16 cellular contexts compared by ENCODE assay signal in genomic region chr17:2871720-2872119, GRCh38.
DNase-seq lines count a peak whose midpoint lies in the region; ATAC-seq and TF ChIP-seq lines count a peak whose summit lies in the region.
"Had no signal": no experiment of that assay in that cellular context is flagged by ENCODE, and none has a peak within 500 bp of the region (broad histone marks: within the 10 kb centered on the region; RNA-seq: fewer than 3 reads in every experiment).

No MANE protein-coding gene starts in this region.

- WGBS in IMR-90 (ENCODE audit: extremely low coverage in 2 of 2, insufficient read length in 1 of 2), 2 experiments, result 72% methylated on average over 6 of the region's 9 CpGs; no CpG with 5 or more reads in 1 of the 2 experiments
- no CpG with 5 or more reads among the region's 9 CpGs for WGBS in mesendoderm (ENCODE audit: extremely low coverage, insufficient coverage, low lambda C conversion rate)
- WGBS in esophagus squamous epithelium, 2 donors, result 39 to 63% methylated on average over 8 to 9 of the region's 9 CpGs

- H3K4me3 ChIP-seq in Caco-2 (ENCODE audit: low read depth, low read length) (no peak overlapping the region), IMR-90 (ENCODE audit: insufficient read depth, low read depth, low read length) (no peak overlapping the region), mesendoderm (ENCODE audit: low read length) (no peak overlapping the region), esophagus squamous epithelium (no peak overlapping the region)

- H4K20me1 ChIP-seq in IMR-90 (ENCODE audit: insufficient read depth, low read length), result no peaks in the 10 kb centered on the region

- dilution Hi-C loops in IMR-90 (cut with HindIII; ENCODE audit: low sequenced_read_pairs, unreplicated experiment), result no loop called here

- peak overlapping the region; percentile 43 for H2AFZ ChIP-seq in IMR-90 (replicated peaks; ENCODE audit: low read length, poor library complexity)

- H4K5ac ChIP-seq in IMR-90 (ENCODE audit: low read depth, low read length) (no peak overlapping the region), mesendoderm (ENCODE audit: low read length) (no peak overlapping the region)

- BruUV-seq in Caco-2 (replicated peaks; lab: Mats Ljungman, UMichigan) (no TSS peak), IMR-90 (replicated peaks; lab: Mats Ljungman, UMichigan) (no TSS peak)

- H3K27me3 Mint-ChIP-seq in Caco-2 (ENCODE audit: insufficient read depth, unreplicated experiment), result no peaks in the 10 kb centered on the region
- H3K27me3 Mint-ChIP-seq in effector memory CD8-positive, alpha-beta T cell, result no peaks in the 10 kb centered on the region

- H3K18ac ChIP-seq in IMR-90 (ENCODE audit: low read depth, low read length) (no peak overlapping the region), mesendoderm (ENCODE audit: low read length) (peak overlapping the region; percentile 5)

- POLR2A ChIA-PET in Caco-2 (lab: Charles Lee) (no interaction called here), IMR-90 (lab: Charles Lee; ENCODE audit: unreplicated experiment) (no interaction called here)

- peaks cover 35% of the 10 kb centered on the region for H3K36me3 Mint-ChIP-seq in Caco-2 (ENCODE audit: insufficient read depth, unreplicated experiment)
- peaks cover 16% of the 10 kb centered on the region for H3K36me3 Mint-ChIP-seq in effector memory CD8-positive, alpha-beta T cell (ENCODE audit: insufficient read depth)

- H2BK120ac ChIP-seq in IMR-90 (ENCODE audit: low read depth, low read length), result no peak overlapping the region
- no peak overlapping the region for H2BK120ac ChIP-seq in mesendoderm (ENCODE audit: low read depth, low read length)

- no peak overlapping the region for H3K4me3 Mint-ChIP-seq in Caco-2 (ENCODE audit: unreplicated experiment)
- H3K4me3 Mint-ChIP-seq in effector memory CD8-positive, alpha-beta T cell, result no peak overlapping the region

- H2AK5ac ChIP-seq in IMR-90 (ENCODE audit: low read depth, low read length) (no peak overlapping the region), mesendoderm (ENCODE audit: low read length) (no peak overlapping the region)

- H3K79me1 ChIP-seq in IMR-90 (ENCODE audit: low read depth in 1 of 2, low read length in 2 of 2) (peaks cover 4 to 29% of the 10 kb centered on the region in 2 experiments; a peak in 2 of 4 replicates), mesendoderm (ENCODE audit: low read length) (peaks cover 14% of the 10 kb centered on the region)

- H4K91ac ChIP-seq in IMR-90 (ENCODE audit: insufficient read depth, low read depth, low read length), result no peak overlapping the region

- in situ Hi-C loops in IMR-90 (cut with MboI; ENCODE audit: low sequenced_read_pairs), result no loop called here

- H3K27ac Mint-ChIP-seq in Caco-2 (ENCODE audit: unreplicated experiment), result peak overlapping the region; percentile 66
- peak overlapping the region; percentile 76 to 82 for H3K27ac Mint-ChIP-seq in effector memory CD8-positive, alpha-beta T cell

- no peak overlapping the region for H2BK5ac ChIP-seq in IMR-90 (ENCODE audit: low read depth, low read length, poor library complexity, severe bottlenecking)
- H2BK5ac ChIP-seq in mesendoderm (ENCODE audit: low read length), result peak overlapping the region; percentile 18

- no peak overlapping the region for H3K9ac ChIP-seq in IMR-90 (ENCODE audit: low read depth, low read length)
- peak overlapping the region; percentile 21 for H3K9ac ChIP-seq in mesendoderm (ENCODE audit: low read length)

- TF ChIP-seq RAD21 in IMR-90 (IDR thresholded peaks at IDR 0.05; ENCODE audit: low read length), result no peak

- no peak for TF ChIP-seq CTCF in Caco-2 (IDR thresholded peaks at IDR 0.05; ENCODE audit: insufficient read depth in 1 of 2, low read depth in 1 of 2, low read length in 1 of 2, severe bottlenecking in 1 of 2, unreplicated experiment in 1 of 2)
- TF ChIP-seq CTCF in IMR-90 (conservative IDR thresholded peaks at IDR 0.05; ENCODE audit: low read depth, low read length), result no peak
- no peak for TF ChIP-seq CTCF in esophagus squamous epithelium (IDR thresholded peaks at IDR 0.05)

- intact Hi-C loops in Caco-2 (cut with micrococcal nuclease; ENCODE audit: unreplicated experiment) (no loop called here), IMR-90 (cut with micrococcal nuclease) (no loop called here), esophagus squamous epithelium (cut with DNase I) (no loop called here)

- H3K27ac ChIP-seq in IMR-90 (ENCODE audit: insufficient read depth, low read length) (no peak overlapping the region), mesendoderm (ENCODE audit: low read depth, low read length) (peak overlapping the region; percentile 55), esophagus squamous epithelium (no peak overlapping the region)

- TF ChIP-seq POLR2A in IMR-90 (IDR thresholded peaks at IDR 0.05; ENCODE audit: low read depth, low read length), result no peak
- no peak for TF ChIP-seq POLR2A in esophagus squamous epithelium (IDR thresholded peaks at IDR 0.05)

- no peak for ATAC-seq in IMR-90 (ENCODE audit: low read depth)
- no peak for ATAC-seq in effector memory CD8-positive, alpha-beta T cell (replicated peaks)

- H2BK15ac ChIP-seq in IMR-90 (ENCODE audit: low read depth, low read length), result no peak overlapping the region
- H2BK15ac ChIP-seq in mesendoderm (replicated peaks; ENCODE audit: low read depth), result no peak overlapping the region

- H3K4me1 Mint-ChIP-seq in Caco-2 (ENCODE audit: low read depth, unreplicated experiment), result peaks cover 56% of the 10 kb centered on the region
- H3K4me1 Mint-ChIP-seq in effector memory CD8-positive, alpha-beta T cell (ENCODE audit: low read depth in 2 of 2), result peaks cover 37 to 58% of the 10 kb centered on the region in 2 donors

- H3K4me2 ChIP-seq in IMR-90 (ENCODE audit: low read depth, low read length), result no peak overlapping the region
- H3K4me2 ChIP-seq in mesendoderm (ENCODE audit: low read length), result no peak overlapping the region

- no peaks in the 10 kb centered on the region for H3K9me3 ChIP-seq in Caco-2
- H3K9me3 ChIP-seq in IMR-90 (ENCODE audit: control insufficient read depth, insufficient read depth, low read length), result no peaks in the 10 kb centered on the region
- no peaks in the 10 kb centered on the region for H3K9me3 ChIP-seq in esophagus squamous epithelium

- CTCF ChIA-PET in Caco-2 (lab: Charles Lee) (interaction anchor here (0.7 to 1.0 kb wide), 3 partner anchors 9 to 141 kb away, joined by 3 to 5 read pairs (median 4); no protein-coding TSS in a partner anchor), IMR-90 (lab: Yijun Ruan, JAX) (no interaction called here)

- no peak overlapping the region for H3K56ac ChIP-seq in IMR-90 (ENCODE audit: extremely low read depth, insufficient read depth, low read length)
- peak overlapping the region; percentile 72 for H3K56ac ChIP-seq in mesendoderm (ENCODE audit: low read length)

- H3K4ac ChIP-seq in IMR-90 (ENCODE audit: low read depth, low read length) (no peak overlapping the region), mesendoderm (ENCODE audit: low read depth, low read length) (peak overlapping the region; percentile 7)

- DNase-seq in Caco-2 (no peak), IMR-90 (peak; percentile 29), mesendoderm (no peak), SIG-M5 treated with dmso at 0.1 percent for 504 hours (lab: John Stamatoyannopoulos, UW; ENCODE audit: unreplicated experiment) (no peak), esophagus squamous epithelium (lab: John Stamatoyannopoulos, UW) (no peak), SHP77 (lab: John Stamatoyannopoulos, UW) (no peak)
- DNase-seq in effector memory CD8-positive, alpha-beta T cell, result no peak
- DNase-seq: C1 segment of cervical spinal cord; GF-D8; HCEC 1CT; KG1; NCI-H1436; NCI-H2029; NCI-H2171; NCI-H446 treated with DMSO at 0.1 percent for 48 hours; NK-92 treated with Interleukin-12 subunit alpha and Interleukin-12 subunit beta, amount 100 ng/mL, for 24 hours had no signal

- H3K36me3 ChIP-seq in Caco-2 (ENCODE audit: control insufficient read depth, insufficient read depth, low read length) (no peaks in the 10 kb centered on the region), IMR-90 (ENCODE audit: control insufficient read depth, insufficient read depth, low read length) (no peaks in the 10 kb centered on the region), mesendoderm (ENCODE audit: control insufficient read depth, insufficient read depth, low read length) (no peaks in the 10 kb centered on the region), esophagus squamous epithelium (no peaks in the 10 kb centered on the region)

- peaks cover 28% of the 10 kb centered on the region for H3K79me2 ChIP-seq in mesendoderm (ENCODE audit: control insufficient read depth, insufficient read depth, low read length)

- H3K23ac ChIP-seq in IMR-90 (ENCODE audit: low read depth, low read length) (no peak overlapping the region), mesendoderm (ENCODE audit: low read length) (no peak overlapping the region)

- no peak overlapping the region for H4K8ac ChIP-seq in IMR-90 (ENCODE audit: low read depth in 2 of 2, low read length in 2 of 2)
- no peak overlapping the region for H4K8ac ChIP-seq in mesendoderm (ENCODE audit: low read depth, low read length)

- peaks cover 62% of the 10 kb centered on the region for H3K4me1 ChIP-seq in Caco-2
- peaks cover 12% of the 10 kb centered on the region for H3K4me1 ChIP-seq in IMR-90 (ENCODE audit: control insufficient read depth, insufficient read depth, low read length)
- peaks cover 23% of the 10 kb centered on the region for H3K4me1 ChIP-seq in mesendoderm (ENCODE audit: control insufficient read depth, low read depth, low read length)
- no peaks in the 10 kb centered on the region for H3K4me1 ChIP-seq in esophagus squamous epithelium

- no peaks in the 10 kb centered on the region for H3K9me3 Mint-ChIP-seq in Caco-2 (ENCODE audit: unreplicated experiment)
- H3K9me3 Mint-ChIP-seq in effector memory CD8-positive, alpha-beta T cell, result no peaks in the 10 kb centered on the region

- no peak overlapping the region for H2BK20ac ChIP-seq in IMR-90 (ENCODE audit: low read depth, low read length)

- no peak overlapping the region for H2AK9ac ChIP-seq in IMR-90 (replicated peaks; ENCODE audit: low read depth, low read length, poor library complexity)

- H3K9me1 ChIP-seq in IMR-90 (ENCODE audit: insufficient read depth, low read length), result peaks cover 9% of the 10 kb centered on the region

- H3K14ac ChIP-seq in IMR-90 (replicated peaks; ENCODE audit: low read depth, low read length), result no peak overlapping the region

- no peaks in the 10 kb centered on the region for H3K27me3 ChIP-seq in Caco-2 (replicated peaks; ENCODE audit: control insufficient read depth, insufficient read depth, low read length)
- H3K27me3 ChIP-seq in IMR-90 (ENCODE audit: control insufficient read depth, insufficient read depth, low read length), result no peaks in the 10 kb centered on the region
- H3K27me3 ChIP-seq in mesendoderm (ENCODE audit: insufficient read depth, low read length, poor library complexity), result no peaks in the 10 kb centered on the region
- no peaks in the 10 kb centered on the region for H3K27me3 ChIP-seq in esophagus squamous epithelium

TF ChIP-seq in IMR-90, 13 proteins besides CTCF, POLR2A, EP300 and RAD21 (continues in another document):
- TF ChIP-seq MAFK (IDR thresholded peaks at IDR 0.05; ENCODE audit: low read depth, low read length) (no peak), NFE2L2 (IDR thresholded peaks at IDR 0.05; ENCODE audit: low read depth, low read length) (no peak), MXI1 (IDR thresholded peaks at IDR 0.05; ENCODE audit: borderline replicate concordance, low read depth, low read length) (no peak), SMC3 (IDR thresholded peaks at IDR 0.05; ENCODE audit: low read depth, low read length) (no peak), MAZ (IDR thresholded peaks at IDR 0.05; ENCODE audit: borderline replicate concordance, low read depth, low read length) (no peak)
